ENCODE assay signal across 28 cellular contexts in genomic region chr9:68540712-68541535, GRCh38. TPM values are rescaled to one million over a fixed set of nuclear protein-coding genes. Genes with fewer than 3 reads are reported as not detected.
DNase-seq lines count a peak whose midpoint lies in the region; ATAC-seq, FAIRE-seq and TF ChIP-seq lines count a peak whose summit lies in the region.
"Had no signal": no experiment of that assay in that cellular context is flagged by ENCODE, and none has a peak within 500 bp of the region (broad histone marks: within the 10 kb centered on the region; RNA-seq: fewer than 3 reads in every experiment).

Gene TMEM252, minus strand, starts transcription at chr9:68540883. Its CDS starts 69 bp downstream, at chr9:68540814.

- H3K9ac ChIP-seq in kidney (ENCODE audit: low read length in 2 of 2) = peak within 1 kb of the TSS in 1 of 2 donors; percentile 51

- peaks cover 11 to 42% (median 29%) of the 10 kb centered on the region in 9 donors for H3K4me1 ChIP-seq in heart right ventricle
- H3K4me1 ChIP-seq in kidney (ENCODE audit: control insufficient read depth in 1 of 2, insufficient read depth in 1 of 2, low read depth in 1 of 2, low read length in 2 of 2) = peaks cover 0 to 12% of the 10 kb centered on the region in 2 donors
- H3K4me1 ChIP-seq in neutrophil (ENCODE audit: control insufficient read depth in 1 of 2, insufficient read depth in 1 of 2, low read depth in 1 of 2, low read length in 1 of 2) = peaks cover 24 to 56% of the 10 kb centered on the region in 2 experiments
- peaks cover 0 to 6% of the 10 kb centered on the region in 2 donors for H3K4me1 ChIP-seq in uterus
- H3K4me1 ChIP-seq: A549 had no signal

- intact Hi-C loops in heart right ventricle (cut with DNase I) (no loop called here), Right ventricle myocardium superior (cut with DNase I) (no loop called here), kidney (cut with DNase I) (no loop called here), uterus (cut with DNase I; ENCODE audit: low total_unique reads) (no loop called here)

- H3K27me3 ChIP-seq in heart right ventricle (no peaks in the 10 kb centered on the region), neutrophil (no peaks in the 10 kb centered on the region), uterus (no peaks in the 10 kb centered on the region)
- H3K27me3 ChIP-seq: cardiac muscle cell had no signal

- H3K9me3 ChIP-seq in heart right ventricle (no peaks in the 10 kb centered on the region), kidney (ENCODE audit: control insufficient read depth in 1 of 2, low read length in 2 of 2) (no peaks in the 10 kb centered on the region), neutrophil (no peaks in the 10 kb centered on the region), uterus (no peaks in the 10 kb centered on the region)
- H3K9me3 ChIP-seq: A549 had no signal

- TF ChIP-seq POLR2A in uterus (IDR thresholded peaks at IDR 0.05) = no peak

- TF ChIP-seq CTCF in heart right ventricle (IDR thresholded peaks at IDR 0.05) (no peak), kidney (IDR thresholded peaks at IDR 0.05; ENCODE audit: borderline replicate concordance, extremely low read depth, insufficient read depth) (no peak), neutrophil (IDR thresholded peaks at IDR 0.05) (no peak), uterus (IDR thresholded peaks at IDR 0.05) (no peak)

- ATAC-seq in heart right ventricle (no peak), Right ventricle myocardium superior (ENCODE audit: poor library complexity) (no peak), GM21423 (IDR thresholded peaks at IDR 0.05; ENCODE audit: unreplicated experiment) (no peak)
- ATAC-seq: A549, GM12878 had no signal

- no peak for DNase-seq in heart right ventricle
- no peak for DNase-seq in Right ventricle myocardium superior
- no peak for DNase-seq in kidney
- no peak for DNase-seq in uterus
- no peak for DNase-seq in NCI-H1436 (lab: John Stamatoyannopoulos, UW)
- no peak for DNase-seq in SKM-1 treated with dmso at 0.1 percent for 144 hours (lab: John Stamatoyannopoulos, UW; ENCODE audit: unreplicated experiment)
- DNase-seq: activated CD4-positive, alpha-beta T cell treated with anti-CD3 and anti-CD28 coated beads, Interleukin-2, amount 50 U/mL, for 1 hour; activated gamma-delta T cell treated with Interleukin-2 at 50 U/mL for 16 hours; activated T-cell treated with anti-CD3 and anti-CD28 coated beads for 4 hours; C1 segment of cervical spinal cord; effector CD4-positive, alpha-beta T cell; head of caudate nucleus; mesendoderm; NCI-H1436 treated with DMSO at 0.1 percent for 48 hours; NCI-H748 treated with DMSO at 0.1 percent for 48 hours; SIG-M5; trophoblast cell had no signal

- H3K4me3 ChIP-seq in heart right ventricle = no peak within 1 kb of the TSS
- peak within 1 kb of the TSS; percentile 62 to 75 for H3K4me3 ChIP-seq in kidney (ENCODE audit: low read length in 2 of 2)
- H3K4me3 ChIP-seq in neutrophil (ENCODE audit: low read depth in 1 of 2, low read length in 1 of 2) = no peak within 1 kb of the TSS
- H3K4me3 ChIP-seq in uterus = no peak within 1 kb of the TSS
- H3K4me3 ChIP-seq: A549, cardiac muscle cell, GM12878 had no signal

- FAIRE-seq in kidney (lab: Jason Lieb, UNC) = no peak
- FAIRE-seq: A549, GM12878 had no signal

- H3K36me3 ChIP-seq in heart right ventricle (peaks cover 0 to under 1% (median 0%) of the 10 kb centered on the region in 9 donors), kidney (ENCODE audit: control insufficient read depth in 1 of 2, insufficient read depth in 2 of 2, low read length in 2 of 2) (no peaks in the 10 kb centered on the region), neutrophil (peaks cover 12% of the 10 kb centered on the region), uterus (no peaks in the 10 kb centered on the region)
- H3K36me3 ChIP-seq: cardiac muscle cell had no signal

- WGBS in heart right ventricle, 2 donors = 32 to 34% methylated on average over 8 of the region's 8 CpGs

- peak within 1 kb of the TSS in 8 of 10 donors; percentile 13 to 81 (median 26) for H3K27ac ChIP-seq in heart right ventricle
- H3K27ac ChIP-seq in kidney (ENCODE audit: low read depth in 2 of 2, low read length in 2 of 2) = peak within 1 kb of the TSS; percentile 48 to 70
- peak within 1 kb of the TSS; percentile 50 for H3K27ac ChIP-seq in neutrophil
- peak within 1 kb of the TSS; percentile 54 to 72 for H3K27ac ChIP-seq in uterus
- H3K27ac ChIP-seq: A549, cardiac muscle cell, VCaP had no signal

RNA-seq across cellular contexts. Expression of gene TMEM252, which starts in this region (rescaled TPM):
- under 1 TPM in 1 of 10 donors, not detected in 9; 0.51 TPM for total RNA-seq in heart right ventricle
- under 1 TPM in 1 of 2 donors, not detected in 1; 0.03 TPM for polyA plus RNA-seq in heart right ventricle
- total RNA-seq in Right ventricle myocardium superior = not detected
- 111 TPM for total RNA-seq in kidney
- 3.4 TPM for polyA plus RNA-seq in kidney (ENCODE audit: insufficient read depth, low read depth, low replicate concordance)
- under 1 TPM in 1 of 4 donors, not detected in 3; 0.69 TPM for total RNA-seq in uterus
- total RNA-seq: cardiac muscle cell; GM12878; H4; OCI-LY7; progenitor cell of endocrine pancreas; T-helper 1 cell treated with Interleukin-12 subunit alpha and Interleukin-12 subunit beta and Interleukin-4 antibody, amounts not matched to agents 30 ng/mL and 1 ng/mL, for 36 hours had no signal
- polyA plus RNA-seq: A549, GM12878, neural cell had no signal

Comparison
In these comparisons a context has a peak if more than half of its experiments do, and no peak if none do; other contexts are left out.
1. RNA of gene TMEM252 (total RNA-seq): 111 TPM in kidney (single experiment); not detected in Right ventricle myocardium superior (single experiment), 0.51 TPM in heart right ventricle and 0.69 TPM in uterus; every median in the first group is over 10 times any median in the second.
2. H3K4me3 ChIP-seq: peak in kidney (2 of 2); none in heart right ventricle (0 of 10), neutrophil (0 of 2) and uterus (0 of 2).
3. Peak in every context shown above with its lines, with median percentiles within 50 percentile points of each other: H3K27ac ChIP-seq.